18 cellular contexts compared by ENCODE assay signal in the genomic region with DNA sequence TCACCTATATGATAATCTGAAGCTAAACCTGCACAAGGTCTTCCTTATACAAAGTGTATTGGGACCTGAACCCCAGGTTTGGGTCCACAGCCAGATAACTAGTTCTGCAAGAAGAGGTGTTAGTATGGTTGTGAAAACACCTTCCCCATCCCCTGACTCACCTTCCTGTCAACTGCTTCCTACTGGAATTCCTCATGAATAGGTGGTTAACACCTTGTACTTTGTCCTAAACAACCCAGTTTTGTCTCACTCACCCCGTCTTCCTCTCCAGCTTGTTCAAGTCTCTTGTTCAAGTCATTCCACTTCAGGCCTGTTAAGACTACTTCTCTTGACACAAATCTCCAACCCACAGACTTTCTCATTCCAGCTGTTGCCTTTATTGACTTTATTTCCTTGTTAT. TPM values are rescaled to one million over a fixed set of nuclear protein-coding genes. Genes with fewer than 3 reads are reported as not detected.
DNase-seq lines count a peak whose midpoint lies in the region; ATAC-seq, FAIRE-seq and TF ChIP-seq lines count a peak whose summit lies in the region.
"Had no signal": no experiment of that assay in that cellular context is flagged by ENCODE, and none has a peak within 500 bp of the region (broad histone marks: within the 10 kb centered on the region; RNA-seq: fewer than 3 reads in every experiment).

No MANE protein-coding gene starts in this region.

- peak overlapping the region; percentile 77 for H3K4me2 ChIP-seq in mammary epithelial cell (ENCODE audit: insufficient read depth, low read depth, low read length)
- H3K4me2 ChIP-seq: GM23338 had no signal

- intact Hi-C loops in mammary epithelial cell (cut with micrococcal nuclease) (loop anchor here (1.0 to 5.0 kb wide), 5 partner anchors 30 to 770 kb away; no protein-coding TSS in a partner anchor), esophagus squamous epithelium (cut with DNase I) (loop anchor here (10.0 kb wide), 1 partner anchor 108 kb away; no protein-coding TSS in a partner anchor)
- intact Hi-C loops in activated CD4-positive, alpha-beta T cell treated with anti-CD3 and anti-CD28 coated beads for 36 hours (cut with DNase I, micrococcal nuclease): loop anchor here (2.0 to 5.0 kb wide), 6 partner anchors 125 to 772 kb away; a partner anchor contains a TSS

- DNase-seq in LoVo (ENCODE audit: low spot score): peak; percentile 41
- peak; percentile 89 for DNase-seq in mammary epithelial cell
- no peak for DNase-seq in esophagus squamous epithelium (lab: John Stamatoyannopoulos, UW)
- peak; percentile 43 for DNase-seq in small intestine
- no peak for DNase-seq in activated CD4-positive, alpha-beta T cell treated with anti-CD3 and anti-CD28 coated beads for 36 hours
- no peak for DNase-seq in activated CD4-positive, CD25-positive, alpha-beta regulatory T cell (lab: John Stamatoyannopoulos, UW)
- DNase-seq: CD4-positive, alpha-beta T cell; DND-41; GDM1; KBM-7; NCI-H1092; NCI-H2171; NCI-H446 treated with DMSO at 0.1 percent for 48 hours; NCI-H748 treated with DMSO at 0.1 percent for 48 hours had no signal

- H3K9ac ChIP-seq in mammary epithelial cell (ENCODE audit: insufficient read depth, low read length): peak overlapping the region; percentile 38

- no TSS peak for BruUV-seq in mammary epithelial cell (replicated peaks; lab: Mats Ljungman, UMichigan)

- H3K9me3 ChIP-seq in mammary epithelial cell (replicated peaks; ENCODE audit: insufficient read depth, low read length): no peaks in the 10 kb centered on the region
- no peaks in the 10 kb centered on the region for H3K9me3 ChIP-seq in esophagus squamous epithelium
- H3K9me3 ChIP-seq in small intestine (ENCODE audit: control insufficient read depth, low read depth): no peaks in the 10 kb centered on the region

- no peak for FAIRE-seq in small intestine (lab: Jason Lieb, UNC)

- H3K27ac ChIP-seq in mammary epithelial cell (ENCODE audit: insufficient read depth, low read depth, low read length) (peak overlapping the region; percentile 90), esophagus squamous epithelium (peak overlapping the region; percentile 32 to 77 (median 74)), small intestine (ENCODE audit: low read depth in 1 of 2, low read length in 1 of 2) (no peak overlapping the region)
- H3K27ac ChIP-seq: HL-60 had no signal

- H3K27ac Mint-ChIP-seq in activated CD4-positive, alpha-beta T cell treated with anti-CD3 and anti-CD28 coated beads for 36 hours: no peak overlapping the region
- H3K27ac Mint-ChIP-seq: B cell; CD4-positive, alpha-beta T cell; GM23338 had no signal

- H2AFZ ChIP-seq in mammary epithelial cell (ENCODE audit: low read depth, low read length): no peak overlapping the region

- H3K36me3 ChIP-seq in mammary epithelial cell (ENCODE audit: insufficient read depth, low read length) (no peaks in the 10 kb centered on the region), esophagus squamous epithelium (no peaks in the 10 kb centered on the region), small intestine (ENCODE audit: control insufficient read depth in 2 of 2, insufficient read depth in 2 of 2, low read length in 2 of 2) (no peaks in the 10 kb centered on the region)

- H3K4me1 Mint-ChIP-seq in activated CD4-positive, alpha-beta T cell treated with anti-CD3 and anti-CD28 coated beads for 36 hours: peaks cover 3% of the 10 kb centered on the region
- H3K4me1 Mint-ChIP-seq: GM23338 had no signal

- 0% methylated on average over 1 of the region's 1 CpG for WGBS in mammary epithelial cell (ENCODE audit: low coverage, missing lambda C conversion rate)
- 21 to 38% methylated on average over 1 of the region's 1 CpG for WGBS in esophagus squamous epithelium, 2 donors
- WGBS in small intestine, 3 donors: 23 to 57% (median 24%) methylated on average over 1 of the region's 1 CpG

- no peak for ATAC-seq in activated CD4-positive, alpha-beta T cell treated with anti-CD3 and anti-CD28 coated beads for 36 hours
- no peak for ATAC-seq in HG02623 (IDR thresholded peaks at IDR 0.05; ENCODE audit: unreplicated experiment)

- H3K79me2 ChIP-seq in mammary epithelial cell (ENCODE audit: insufficient read depth, low read length): no peaks in the 10 kb centered on the region

- TF ChIP-seq CTCF in mammary epithelial cell (conservative IDR thresholded peaks at IDR 0.05 in 1 of 2, IDR thresholded peaks at IDR 0.05 in 1 of 2; ENCODE audit: extremely low read depth in 1 of 2, insufficient read depth in 1 of 2, low read depth in 1 of 2, low read length in 2 of 2) (no peak), esophagus squamous epithelium (IDR thresholded peaks at IDR 0.05) (no peak)

- H4K20me1 ChIP-seq in mammary epithelial cell (ENCODE audit: insufficient read depth, low read length): no peaks in the 10 kb centered on the region

- peaks cover 44% of the 10 kb centered on the region for H3K4me1 ChIP-seq in mammary epithelial cell (ENCODE audit: insufficient read depth, low read length)
- peaks cover 3 to 48% (median 4%) of the 10 kb centered on the region in 3 donors for H3K4me1 ChIP-seq in esophagus squamous epithelium
- H3K4me1 ChIP-seq in small intestine (ENCODE audit: control insufficient read depth in 2 of 2, insufficient read depth in 1 of 2, low read depth in 1 of 2, low read length in 1 of 2): no peaks in the 10 kb centered on the region

- peak overlapping the region in 1 of 3 experiments; percentile 1 for H3K4me3 ChIP-seq in mammary epithelial cell (replicated peaks in 1 of 3; ENCODE audit: insufficient read depth in 1 of 3, low read depth in 2 of 3, low read length in 3 of 3)
- no peak overlapping the region for H3K4me3 ChIP-seq in esophagus squamous epithelium
- no peak overlapping the region for H3K4me3 ChIP-seq in small intestine (ENCODE audit: low read depth in 1 of 2, low read length in 2 of 2)
- H3K4me3 ChIP-seq: GM23338 had no signal

- peaks cover 2% of the 10 kb centered on the region for H3K27me3 Mint-ChIP-seq in activated CD4-positive, alpha-beta T cell treated with anti-CD3 and anti-CD28 coated beads for 36 hours
- H3K27me3 Mint-ChIP-seq: B cell; CD4-positive, alpha-beta T cell had no signal

- CTCF ChIA-PET in mammary epithelial cell (lab: Charles Lee; ENCODE audit: low non-redundant PET): interaction anchor here (0.6 kb wide), 1 partner anchor 81 kb away, joined by 3 read pairs; no protein-coding TSS in a partner anchor
- CTCF ChIA-PET in activated CD4-positive, alpha-beta T cell treated with anti-CD3 and anti-CD28 coated beads for 36 hours (lab: Charles Lee): interaction anchor here (0.6 to 5.2 kb wide), 22 partner anchors 8 to 459 kb away, joined by 3 to 52 read pairs (median 7); no protein-coding TSS in a partner anchor

- H3K9me3 Mint-ChIP-seq in activated CD4-positive, alpha-beta T cell treated with anti-CD3 and anti-CD28 coated beads for 36 hours (ENCODE audit: low read depth): no peaks in the 10 kb centered on the region
- H3K9me3 Mint-ChIP-seq: CD4-positive, alpha-beta T cell; GM23338 had no signal

- POLR2A ChIA-PET in activated CD4-positive, alpha-beta T cell treated with anti-CD3 and anti-CD28 coated beads for 36 hours (lab: Charles Lee): no interaction called here

- H3K4me3 Mint-ChIP-seq in activated CD4-positive, alpha-beta T cell treated with anti-CD3 and anti-CD28 coated beads for 36 hours: no peak overlapping the region
- H3K4me3 Mint-ChIP-seq: B cell; CD4-positive, alpha-beta T cell; GM23338 had no signal

- H3K27me3 ChIP-seq in mammary epithelial cell (ENCODE audit: insufficient read depth, low read length) (no peaks in the 10 kb centered on the region), esophagus squamous epithelium (no peaks in the 10 kb centered on the region), small intestine (ENCODE audit: control insufficient read depth in 2 of 2, insufficient read depth in 2 of 2, low read length in 2 of 2) (no peaks in the 10 kb centered on the region)

- TF ChIP-seq POLR2A in esophagus squamous epithelium (IDR thresholded peaks at IDR 0.05): no peak

- in situ Hi-C loops in mammary epithelial cell (cut with MboI; ENCODE audit: low sequenced_read_pairs in 2 of 2): loop anchor here in 1 of 2 donors (10.0 to 25.0 kb wide), 2 partner anchors 158 to 440 kb away; no protein-coding TSS in a partner anchor

- no peaks in the 10 kb centered on the region for H3K36me3 Mint-ChIP-seq in activated CD4-positive, alpha-beta T cell treated with anti-CD3 and anti-CD28 coated beads for 36 hours (ENCODE audit: low read depth)

- dilution Hi-C loops in mammary epithelial cell (cut with HindIII; ENCODE audit: low sequenced_read_pairs): loop anchor here (5.0 kb wide), 3 partner anchors 40 to 145 kb away; no protein-coding TSS in a partner anchor

RNA-seq across cellular contexts. Expression of a gene that starts 45.5 kb away (rescaled TPM):
- total RNA-seq in mammary epithelial cell: 10 to 100 TPM; 45.8 to 80.2 TPM
- 24.2 TPM for polyA plus RNA-seq in mammary epithelial cell
- 53.7 TPM for polyA minus RNA-seq in mammary epithelial cell
- total RNA-seq in esophagus squamous epithelium: 10 to 100 TPM; 39.2 to 70.8 (median 63.5) TPM
- 10 to 100 TPM in 2 of 3 donors, 1 to 10 TPM in 1; 9.2 to 13.8 (median 10.3) TPM for polyA plus RNA-seq in small intestine
- total RNA-seq in activated CD4-positive, alpha-beta T cell treated with anti-CD3 and anti-CD28 coated beads for 36 hours: 10 to 100 TPM; 25.7 to 28.6 TPM

Comparison
In these comparisons a context has a peak if more than half of its experiments do, and no peak if none do; other contexts are left out.
1. DNase-seq: peak in LoVo (single experiment), mammary epithelial cell (single experiment) and small intestine (single experiment); none in esophagus squamous epithelium (single experiment), activated CD4-positive, alpha-beta T cell treated with anti-CD3 and anti-CD28 coated beads for 36 hours (single experiment) and activated CD4-positive, CD25-positive, alpha-beta regulatory T cell (0 of 4).
2. H3K27ac ChIP-seq: peak in mammary epithelial cell (single experiment) and esophagus squamous epithelium (4 of 4); none in small intestine (0 of 2).